In the genomic region with DNA sequence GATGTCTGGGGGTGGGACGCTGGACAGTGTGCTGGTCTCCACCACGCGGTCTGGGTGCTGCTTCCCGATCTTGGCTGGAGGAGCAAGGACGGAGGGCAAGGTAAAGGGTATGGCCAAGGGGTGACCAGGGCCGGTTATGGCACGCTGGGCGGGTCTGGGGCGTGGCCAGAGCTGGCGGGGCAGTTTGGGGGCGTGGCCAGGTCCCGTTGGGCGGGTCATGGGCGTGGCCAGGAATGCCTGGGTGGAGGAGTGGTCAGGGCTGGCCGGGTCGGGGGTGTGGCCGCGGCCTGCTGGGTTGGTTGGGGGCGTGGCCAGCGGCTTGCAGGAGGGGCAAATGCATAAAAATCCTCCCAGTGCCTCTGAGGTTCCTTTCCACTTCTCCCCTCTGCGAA, we compare ENCODE assay signal across 9 cellular contexts. TPM values are rescaled to one million over a fixed set of nuclear protein-coding genes. Genes with fewer than 3 reads are reported as not detected.
A peak's percentile ranks its signal among the peaks of the same experiment; 100 is the strongest.
DNase-seq lines count a peak whose midpoint lies in the region; ATAC-seq and TF ChIP-seq lines count a peak whose summit lies in the region.
"Had no signal": no experiment of that assay in that cellular context is flagged by ENCODE, and none has a peak within 500 bp of the region (broad histone marks: within the 10 kb centered on the region; RNA-seq: fewer than 3 reads in every experiment).

No MANE protein-coding gene starts in this region.

- peaks cover 7% of the 10 kb centered on the region for H3K4me1 ChIP-seq in IMR-90 (ENCODE audit: control insufficient read depth, insufficient read depth, low read length)
- H3K4me1 ChIP-seq in upper lobe of right lung = no peaks in the 10 kb centered on the region

- no peak for TF ChIP-seq RAD21 in IMR-90 (IDR thresholded peaks at IDR 0.05; ENCODE audit: low read length)

- no peak overlapping the region for H3K4me2 ChIP-seq in IMR-90 (ENCODE audit: low read depth, low read length)

- DNase-seq in GDM1 (lab: John Stamatoyannopoulos, UW) = peak; percentile 22
- DNase-seq in IMR-90 = peak; percentile 56
- DNase-seq in iris pigment epithelial cell (ENCODE audit: low read depth) = peak; percentile 84
- DNase-seq in upper lobe of right lung = peak; percentile 89
- DNase-seq: gastrocnemius medialis had no signal

- no CpG with 5 or more reads among the region's 21 CpGs for WGBS in IMR-90 (ENCODE audit: extremely low coverage in 2 of 2, insufficient read length in 1 of 2), 2 experiments

- no peaks in the 10 kb centered on the region for H3K9me3 ChIP-seq in IMR-90 (ENCODE audit: control insufficient read depth, insufficient read depth, low read length)
- H3K9me3 ChIP-seq in upper lobe of right lung = no peaks in the 10 kb centered on the region
- H3K9me3 ChIP-seq: gastrocnemius medialis had no signal

- no peak overlapping the region for H4K8ac ChIP-seq in IMR-90 (ENCODE audit: low read depth in 2 of 2, low read length in 2 of 2)

- H3K27ac Mint-ChIP-seq in activated T-helper 17 cell treated with anti-CD3 and anti-CD28 coated beads, Interleukin-2, amount 50 U/mL, for 72 hours = peak overlapping the region; percentile 30

- no peak overlapping the region for H3K4me3 ChIP-seq in IMR-90 (ENCODE audit: insufficient read depth, low read depth, low read length)
- H3K4me3 ChIP-seq in upper lobe of right lung = no peak overlapping the region
- H3K4me3 ChIP-seq: gastrocnemius medialis had no signal

- no peak overlapping the region for H3K18ac ChIP-seq in IMR-90 (ENCODE audit: low read depth, low read length)

- H3K4ac ChIP-seq in IMR-90 (ENCODE audit: low read depth, low read length) = no peak overlapping the region

- no peak overlapping the region for H3K9ac ChIP-seq in IMR-90 (ENCODE audit: low read depth, low read length)

- H3K27me3 Mint-ChIP-seq in activated T-helper 17 cell treated with anti-CD3 and anti-CD28 coated beads, Interleukin-2, amount 50 U/mL, for 72 hours = no peaks in the 10 kb centered on the region

- H2AK9ac ChIP-seq in IMR-90 (replicated peaks; ENCODE audit: low read depth, low read length, poor library complexity) = peak overlapping the region; percentile 1

- H2AFZ ChIP-seq in IMR-90 (replicated peaks; ENCODE audit: low read length, poor library complexity) = peak overlapping the region; percentile 56

- H3K36me3 ChIP-seq in IMR-90 (ENCODE audit: control insufficient read depth, insufficient read depth, low read length) (peaks cover 92% of the 10 kb centered on the region), upper lobe of right lung (peaks cover 99% of the 10 kb centered on the region)

- CTCF ChIA-PET in IMR-90 (lab: Yijun Ruan, JAX) = interaction anchor here (1.2 kb wide), 1 partner anchor 10 kb away, joined by 4 read pairs; no protein-coding TSS in a partner anchor

- peak; percentile 90 for ATAC-seq in IMR-90 (ENCODE audit: low read depth)
- peak; percentile 84 for ATAC-seq in activated T-helper 17 cell treated with anti-CD3 and anti-CD28 coated beads, Interleukin-2, amount 50 U/mL, for 72 hours (replicated peaks)
- peak; percentile 85 for ATAC-seq in upper lobe of right lung
- no peak for ATAC-seq in HG03342 (IDR thresholded peaks at IDR 0.05; ENCODE audit: unreplicated experiment)
- no peak for ATAC-seq in HG03108 (IDR thresholded peaks at IDR 0.05; ENCODE audit: unreplicated experiment)
- no peak for ATAC-seq in HG02588 (IDR thresholded peaks at IDR 0.05; ENCODE audit: unreplicated experiment)

- no peak overlapping the region for H2BK15ac ChIP-seq in IMR-90 (ENCODE audit: low read depth, low read length)

- no peak overlapping the region for H3K14ac ChIP-seq in IMR-90 (replicated peaks; ENCODE audit: low read depth, low read length)

- no peak overlapping the region for H2BK120ac ChIP-seq in IMR-90 (ENCODE audit: low read depth, low read length)

- H3K4me1 Mint-ChIP-seq in activated T-helper 17 cell treated with anti-CD3 and anti-CD28 coated beads, Interleukin-2, amount 50 U/mL, for 72 hours = peaks cover 4% of the 10 kb centered on the region

- in situ Hi-C loops in IMR-90 (cut with MboI; ENCODE audit: low sequenced_read_pairs) = no loop called here

- dilution Hi-C loops in IMR-90 (cut with HindIII; ENCODE audit: low sequenced_read_pairs, unreplicated experiment) = no loop called here

- intact Hi-C loops in IMR-90 (cut with micrococcal nuclease) (no loop called here), upper lobe of right lung (cut with DNase I) (loop anchor here (10.0 kb wide), 1 partner anchor 52 kb away; the partner anchor contains the start of gene SBNO2)

- no peak for TF ChIP-seq POLR2A in IMR-90 (IDR thresholded peaks at IDR 0.05; ENCODE audit: low read depth, low read length)

- H3K9me1 ChIP-seq in IMR-90 (ENCODE audit: insufficient read depth, low read length) = peaks cover 7% of the 10 kb centered on the region; the same call in 1 of the 2 replicates

- BruUV-seq in IMR-90 (replicated peaks; lab: Mats Ljungman, UMichigan) = no TSS peak

- no peak overlapping the region for H2AK5ac ChIP-seq in IMR-90 (ENCODE audit: low read depth, low read length)

- H2BK20ac ChIP-seq in IMR-90 (ENCODE audit: low read depth, low read length) = no peak overlapping the region

- no peak overlapping the region for H4K5ac ChIP-seq in IMR-90 (ENCODE audit: low read depth, low read length)

- no peak overlapping the region for H3K23ac ChIP-seq in IMR-90 (ENCODE audit: low read depth, low read length)

- H3K56ac ChIP-seq in IMR-90 (ENCODE audit: extremely low read depth, insufficient read depth, low read length) = no peak overlapping the region

- peak overlapping the region; percentile 3 for H2BK5ac ChIP-seq in IMR-90 (ENCODE audit: low read depth, low read length, poor library complexity, severe bottlenecking)

- no peaks in the 10 kb centered on the region for H3K9me3 Mint-ChIP-seq in activated T-helper 17 cell treated with anti-CD3 and anti-CD28 coated beads, Interleukin-2, amount 50 U/mL, for 72 hours

- H3K36me3 Mint-ChIP-seq in activated T-helper 17 cell treated with anti-CD3 and anti-CD28 coated beads, Interleukin-2, amount 50 U/mL, for 72 hours (ENCODE audit: low read depth) = peaks cover 92% of the 10 kb centered on the region

- H3K27ac ChIP-seq in IMR-90 (ENCODE audit: insufficient read depth, low read length) = no peak overlapping the region
- no peak overlapping the region for H3K27ac ChIP-seq in upper lobe of right lung
- H3K27ac ChIP-seq: gastrocnemius medialis had no signal

- H3K27me3 ChIP-seq in IMR-90 (ENCODE audit: control insufficient read depth, insufficient read depth, low read length) = no peaks in the 10 kb centered on the region
- no peaks in the 10 kb centered on the region for H3K27me3 ChIP-seq in upper lobe of right lung
- H3K27me3 ChIP-seq: gastrocnemius medialis had no signal

- H3K4me3 Mint-ChIP-seq in activated T-helper 17 cell treated with anti-CD3 and anti-CD28 coated beads, Interleukin-2, amount 50 U/mL, for 72 hours = no peak overlapping the region

- peaks cover 20 to 69% of the 10 kb centered on the region in 2 experiments for H3K79me1 ChIP-seq in IMR-90 (ENCODE audit: low read depth in 1 of 2, low read length in 2 of 2)

- H4K91ac ChIP-seq in IMR-90 (ENCODE audit: insufficient read depth, low read depth, low read length) = no peak overlapping the region

- TF ChIP-seq CTCF in IMR-90 (conservative IDR thresholded peaks at IDR 0.05; ENCODE audit: low read depth, low read length) (no peak), upper lobe of right lung (IDR thresholded peaks at IDR 0.05) (no peak)

- peaks cover 25% of the 10 kb centered on the region for H4K20me1 ChIP-seq in IMR-90 (ENCODE audit: insufficient read depth, low read length)

- POLR2A ChIA-PET in IMR-90 (lab: Charles Lee; ENCODE audit: unreplicated experiment) = no interaction called here

TF ChIP-seq in IMR-90, 13 proteins besides CTCF, POLR2A, EP300 and RAD21:
- TF ChIP-seq RFX5 (IDR thresholded peaks at IDR 0.05; ENCODE audit: low read depth, low read length) (no peak), NFE2L2 (IDR thresholded peaks at IDR 0.05; ENCODE audit: low read depth, low read length) (no peak), SMC3 (IDR thresholded peaks at IDR 0.05; ENCODE audit: low read depth, low read length) (no peak), BHLHE40 (IDR thresholded peaks at IDR 0.05; ENCODE audit: low read depth, low read length) (no peak), RCOR1 (IDR thresholded peaks at IDR 0.05; ENCODE audit: insufficient replicate concordance, low read length) (no peak), CEBPB (IDR thresholded peaks at IDR 0.05; ENCODE audit: low read depth, low read length) (no peak), CHD1 (IDR thresholded peaks at IDR 0.05; ENCODE audit: low read depth, low read length) (no peak)

RNA-seq across cellular contexts. Expression of gene GPX4, which starts 19.2 kb away (rescaled TPM):
- total RNA-seq in IMR-90 (2012; rRNA removed) (357 and 415 TPM in 2 replicates), upper lobe of right lung (387 TPM)
- polyA plus RNA-seq in IMR-90 (2012; rRNA removed) = 1,083 and 1,136 TPM in 2 replicates
- polyA plus RNA-seq in IMR-90 (2012; cell fraction: cytosol; rRNA removed) = 2,056 and 2,058 TPM in 2 replicates
- polyA plus RNA-seq in IMR-90 (2012; cell fraction: nucleus; rRNA removed; ENCODE audit: low replicate concordance) = 1,128 and 1,215 TPM in 2 replicates
- total RNA-seq in activated T-helper 17 cell treated with anti-CD3 and anti-CD28 coated beads, Interleukin-2, amount 50 U/mL, for 72 hours = 100 to 1,000 TPM; 110 to 170 TPM

RNA-seq across cellular contexts. Expression of gene POLR2E, which starts 27.8 kb away (rescaled TPM):
- total RNA-seq in IMR-90 (2012; rRNA removed) = 195 and 294 TPM in 2 replicates
- polyA plus RNA-seq in IMR-90 (2012; rRNA removed) = 391 and 449 TPM in 2 replicates
- polyA plus RNA-seq in IMR-90 (2012; cell fraction: cytosol; rRNA removed) = 408 and 821 TPM in 2 replicates
- 242 and 436 TPM in 2 replicates for polyA plus RNA-seq in IMR-90 (2012; cell fraction: nucleus; rRNA removed; ENCODE audit: low replicate concordance)
- 100 to 1,000 TPM; 155 to 248 TPM for total RNA-seq in activated T-helper 17 cell treated with anti-CD3 and anti-CD28 coated beads, Interleukin-2, amount 50 U/mL, for 72 hours
- 155 TPM for total RNA-seq in upper lobe of right lung

RNA-seq across cellular contexts. Expression of gene SBNO2, which starts 51.1 kb away (rescaled TPM):
- total RNA-seq in IMR-90 (2012; rRNA removed) = 13.4 and 13.6 TPM in 2 replicates
- 40.4 and 40.5 TPM in 2 replicates for polyA plus RNA-seq in IMR-90 (2012; rRNA removed)
- polyA plus RNA-seq in IMR-90 (2012; cell fraction: cytosol; rRNA removed) = 16.4 and 33.2 TPM in 2 replicates
- 123 and 292 TPM in 2 replicates for polyA plus RNA-seq in IMR-90 (2012; cell fraction: nucleus; rRNA removed; ENCODE audit: low replicate concordance)
- 100 to 1,000 TPM; 119 to 139 TPM for total RNA-seq in activated T-helper 17 cell treated with anti-CD3 and anti-CD28 coated beads, Interleukin-2, amount 50 U/mL, for 72 hours
- 125 TPM for total RNA-seq in upper lobe of right lung

RNA-seq across cellular contexts. Expression of gene ARHGAP45, which starts 56.0 kb away (rescaled TPM):
- total RNA-seq in IMR-90 (2012; rRNA removed) = 0.83 and 1.3 TPM in 2 replicates
- polyA plus RNA-seq in IMR-90 (2012; rRNA removed) = 1.4 and 1.7 TPM in 2 replicates
- 2.0 and 2.2 TPM in 2 replicates for polyA plus RNA-seq in IMR-90 (2012; cell fraction: cytosol; rRNA removed)
- 3.0 and 10.5 TPM in 2 replicates for polyA plus RNA-seq in IMR-90 (2012; cell fraction: nucleus; rRNA removed; ENCODE audit: low replicate concordance)
- 100 to 1,000 TPM; 211 to 310 TPM for total RNA-seq in activated T-helper 17 cell treated with anti-CD3 and anti-CD28 coated beads, Interleukin-2, amount 50 U/mL, for 72 hours
- total RNA-seq in upper lobe of right lung = 98.2 TPM

Comparison
In these comparisons a context has a peak if more than half of its experiments do, and no peak if none do; other contexts are left out.
1. DNase-seq: peak in every context shown above with its lines; median percentile 89 in upper lobe of right lung; 84 in iris pigment epithelial cell; 56 in IMR-90; 22 in GDM1.
2. ATAC-seq: peak in IMR-90 (single experiment), activated T-helper 17 cell treated with anti-CD3 and anti-CD28 coated beads, Interleukin-2, amount 50 U/mL, for 72 hours (single experiment) and upper lobe of right lung (single experiment); none in HG03342 (single experiment), HG03108 (single experiment) and HG02588 (single experiment).